Comparison of ENCODE assay signal across 10 cellular contexts in genomic region chr10:73894245-73894971, GRCh38.
DNase-seq lines count a peak whose midpoint lies in the region; ATAC-seq and TF ChIP-seq lines count a peak whose summit lies in the region.
"Had no signal": no experiment of that assay in that cellular context is flagged by ENCODE, and none has a peak within 500 bp of the region (broad histone marks: within the 10 kb centered on the region; RNA-seq: fewer than 3 reads in every experiment).

No MANE protein-coding gene starts in this region.

- peaks cover 4% of the 10 kb centered on the region for H3K4me1 Mint-ChIP-seq in T-helper 2 cell treated with Interferon-gamma antibody and Interleukin-4, amounts not matched to agents 5 μg/mL and 100 μg/mL, for 36 hours (ENCODE audit: low read depth)
- H3K4me1 Mint-ChIP-seq in stimulated activated naive CD8-positive, alpha-beta T cell treated with anti-CD3 and anti-CD28 coated beads, Interleukin-15, amount 100 ng/mL, for 72 hours = peaks cover 9% of the 10 kb centered on the region

- TF ChIP-seq CTCF in fibroblast of mammary gland (conservative IDR thresholded peaks at IDR 0.05; ENCODE audit: control insufficient read depth, insufficient read depth, low read depth, low read length) = no peak

- H3K27me3 Mint-ChIP-seq in T-helper 2 cell treated with Interferon-gamma antibody and Interleukin-4, amounts not matched to agents 5 μg/mL and 100 μg/mL, for 36 hours (ENCODE audit: low read depth) = no peaks in the 10 kb centered on the region
- H3K27me3 Mint-ChIP-seq in stimulated activated naive CD8-positive, alpha-beta T cell treated with anti-CD3 and anti-CD28 coated beads, Interleukin-15, amount 100 ng/mL, for 72 hours = peaks cover 22% of the 10 kb centered on the region
- H3K27me3 Mint-ChIP-seq: activated B cell treated with CpG ODN at 0.5 μM for 24 hours had no signal

- no peaks in the 10 kb centered on the region for H3K9me3 Mint-ChIP-seq in T-helper 2 cell treated with Interferon-gamma antibody and Interleukin-4, amounts not matched to agents 5 μg/mL and 100 μg/mL, for 36 hours
- H3K9me3 Mint-ChIP-seq in stimulated activated naive CD8-positive, alpha-beta T cell treated with anti-CD3 and anti-CD28 coated beads, Interleukin-15, amount 100 ng/mL, for 72 hours = no peaks in the 10 kb centered on the region
- H3K9me3 Mint-ChIP-seq: activated B cell treated with CpG ODN at 0.5 μM for 24 hours had no signal

- DNase-seq in stimulated activated CD4-positive, alpha-beta T cell treated with anti-CD3 and anti-CD28 coated beads, Interleukin-1b, Interleukin-23, amount 100 ng/mL, for 48 hours = peak; percentile 14
- no peak for DNase-seq in stimulated activated CD4-positive, alpha-beta T cell treated with anti-CD3 and anti-CD28 coated beads, Interleukin-4, amount 100 ng/mL, for 1 hour
- peak; percentile 25 for DNase-seq in T-helper 2 cell treated with Interferon-gamma antibody and Interleukin-4, amounts not matched to agents 5 μg/mL and 100 μg/mL, for 36 hours (ENCODE audit: low spot score)
- DNase-seq in fibroblast of mammary gland (ENCODE audit: low read depth) (peak; percentile 87), NCI-H345 (lab: John Stamatoyannopoulos, UW) (no peak)
- DNase-seq in stimulated activated naive CD8-positive, alpha-beta T cell treated with anti-CD3 and anti-CD28 coated beads, Interleukin-15, amount 100 ng/mL, for 72 hours = no peak
- DNase-seq in effector CD8-positive, alpha-beta T cell (lab: John Stamatoyannopoulos, UW) = no peak
- DNase-seq: activated B cell treated with CpG ODN at 0.5 μM for 24 hours, retina had no signal

- no peak overlapping the region for H3K4me3 ChIP-seq in fibroblast of mammary gland (ENCODE audit: control insufficient read depth, low read depth, low read length)

- no peaks in the 10 kb centered on the region for H3K36me3 Mint-ChIP-seq in T-helper 2 cell treated with Interferon-gamma antibody and Interleukin-4, amounts not matched to agents 5 μg/mL and 100 μg/mL, for 36 hours (ENCODE audit: low read depth)

- no peak overlapping the region for H3K4me3 Mint-ChIP-seq in T-helper 2 cell treated with Interferon-gamma antibody and Interleukin-4, amounts not matched to agents 5 μg/mL and 100 μg/mL, for 36 hours
- no peak overlapping the region for H3K4me3 Mint-ChIP-seq in stimulated activated naive CD8-positive, alpha-beta T cell treated with anti-CD3 and anti-CD28 coated beads, Interleukin-15, amount 100 ng/mL, for 72 hours
- H3K4me3 Mint-ChIP-seq: activated B cell treated with CpG ODN at 0.5 μM for 24 hours had no signal

- ATAC-seq in stimulated activated naive CD8-positive, alpha-beta T cell treated with anti-CD3 and anti-CD28 coated beads, Interleukin-15, amount 100 ng/mL, for 72 hours = peak; percentile 71
- ATAC-seq in GM18907 (IDR thresholded peaks at IDR 0.05; ENCODE audit: unreplicated experiment) = no peak

- H3K27ac Mint-ChIP-seq in T-helper 2 cell treated with Interferon-gamma antibody and Interleukin-4, amounts not matched to agents 5 μg/mL and 100 μg/mL, for 36 hours = no peak overlapping the region
- no peak overlapping the region for H3K27ac Mint-ChIP-seq in stimulated activated naive CD8-positive, alpha-beta T cell treated with anti-CD3 and anti-CD28 coated beads, Interleukin-15, amount 100 ng/mL, for 72 hours
- H3K27ac Mint-ChIP-seq: activated B cell treated with CpG ODN at 0.5 μM for 24 hours had no signal

Comparison
In these comparisons a context has a peak if more than half of its experiments do, and no peak if none do; other contexts are left out.
1. DNase-seq: peak in stimulated activated CD4-positive, alpha-beta T cell treated with anti-CD3 and anti-CD28 coated beads, Interleukin-1b, Interleukin-23, amount 100 ng/mL, for 48 hours (single experiment), T-helper 2 cell treated with Interferon-gamma antibody and Interleukin-4, amounts not matched to agents 5 μg/mL and 100 μg/mL, for 36 hours (single experiment) and fibroblast of mammary gland (single experiment); none in stimulated activated CD4-positive, alpha-beta T cell treated with anti-CD3 and anti-CD28 coated beads, Interleukin-4, amount 100 ng/mL, for 1 hour (single experiment), stimulated activated naive CD8-positive, alpha-beta T cell treated with anti-CD3 and anti-CD28 coated beads, Interleukin-15, amount 100 ng/mL, for 72 hours (0 of 2), effector CD8-positive, alpha-beta T cell (single experiment) and NCI-H345 (single experiment).